8 cellular contexts compared by ENCODE assay signal in genomic region chr20:59087829-59088433, GRCh38. TPM values are rescaled to one million over a fixed set of nuclear protein-coding genes. Genes with fewer than 3 reads are reported as not detected.
DNase-seq lines count a peak whose midpoint lies in the region; ATAC-seq and TF ChIP-seq lines count a peak whose summit lies in the region.

No MANE protein-coding gene starts in this region.

- H3K4me1 ChIP-seq in heart left ventricle: peaks cover 0 to 9% (median 3%) of the 10 kb centered on the region in 12 donors

- WGBS in heart left ventricle, 4 donors: 13 to 17% (median 14%) methylated on average over 5 of the region's 5 CpGs

- no peak overlapping the region for H3K27ac ChIP-seq in heart left ventricle

- H3K4me3 ChIP-seq in heart left ventricle: no peak overlapping the region

- H3K36me3 ChIP-seq in heart left ventricle: no peaks in the 10 kb centered on the region

- TF ChIP-seq POLR2A in heart left ventricle (IDR thresholded peaks at IDR 0.05): no peak

- H3K9me3 Mint-ChIP-seq in T-cell: no peaks in the 10 kb centered on the region
- no peaks in the 10 kb centered on the region for H3K9me3 Mint-ChIP-seq in activated naive CD8-positive, alpha-beta T cell treated with anti-CD3 and anti-CD28 coated beads, Interleukin-2, amount 50 U/mL, for 24 hours

- no peak overlapping the region for H3K4me3 Mint-ChIP-seq in T-cell
- no peak overlapping the region for H3K4me3 Mint-ChIP-seq in activated naive CD8-positive, alpha-beta T cell treated with anti-CD3 and anti-CD28 coated beads, Interleukin-2, amount 50 U/mL, for 24 hours

- TF ChIP-seq CTCF in GM10266 (IDR thresholded peaks at IDR 0.05; ENCODE audit: control insufficient read depth, insufficient read depth, low read depth, missing control alignments): peak; percentile 84
- TF ChIP-seq CTCF in heart left ventricle (IDR thresholded peaks at IDR 0.05): peak; percentile 85 to 98 (median 94)

- H3K9me3 ChIP-seq in heart left ventricle: no peaks in the 10 kb centered on the region

- peaks cover 0 to 8% (median 4%) of the 10 kb centered on the region in 3 donors for H3K4me1 Mint-ChIP-seq in T-cell
- H3K4me1 Mint-ChIP-seq in activated naive CD8-positive, alpha-beta T cell treated with anti-CD3 and anti-CD28 coated beads, Interleukin-2, amount 50 U/mL, for 24 hours: peaks cover 7% of the 10 kb centered on the region

- peaks cover 0 to 1% of the 10 kb centered on the region in 2 donors for H3K27me3 Mint-ChIP-seq in T-cell
- H3K27me3 Mint-ChIP-seq in activated naive CD8-positive, alpha-beta T cell treated with anti-CD3 and anti-CD28 coated beads, Interleukin-2, amount 50 U/mL, for 24 hours: no peaks in the 10 kb centered on the region

- CTCF ChIA-PET in T-cell (lab: Charles Lee): interaction anchor here (0.5 to 3.3 kb wide), 32 partner anchors 9 to 218 kb away, joined by 3 to 92 read pairs (median 4); partner anchors contain the start of genes ATP5F1E (in 1 of the 2) and ZNF831 (in 1 of the 2)

- ATAC-seq in T-cell (replicated peaks in 1 of 4) (peak; percentile 77 to 92 (median 80)), heart left ventricle (peak in 3 of 4 donors; percentile 75 to 83 (median 81)), HG03045 (IDR thresholded peaks at IDR 0.05; ENCODE audit: unreplicated experiment) (no peak), HG03342 (IDR thresholded peaks at IDR 0.05; ENCODE audit: unreplicated experiment) (no peak)
- peak; percentile 63 for ATAC-seq in activated naive CD8-positive, alpha-beta T cell treated with anti-CD3 and anti-CD28 coated beads, Interleukin-2, amount 50 U/mL, for 24 hours

- peaks cover 0 to 4% (median 0%) of the 10 kb centered on the region in 9 donors for H3K27me3 ChIP-seq in heart left ventricle

- peak; percentile 67 for DNase-seq in GM10266 (ENCODE audit: extremely low spot score)
- peak; percentile 72 for DNase-seq in NCI-H1105 treated with DMSO at 0.1 percent for 48 hours (lab: John Stamatoyannopoulos, UW)
- peak; percentile 58 to 90 (median 81) for DNase-seq in T-cell
- peak; percentile 89 for DNase-seq in activated naive CD8-positive, alpha-beta T cell treated with anti-CD3 and anti-CD28 coated beads, Interleukin-2, amount 50 U/mL, for 24 hours
- peak; percentile 75 to 86 (median 82) for DNase-seq in heart left ventricle
- peak; percentile 41 for DNase-seq in renal cortical epithelial cell (ENCODE audit: low read depth)

- H3K36me3 Mint-ChIP-seq in T-cell: no peaks in the 10 kb centered on the region
- H3K36me3 Mint-ChIP-seq in activated naive CD8-positive, alpha-beta T cell treated with anti-CD3 and anti-CD28 coated beads, Interleukin-2, amount 50 U/mL, for 24 hours (ENCODE audit: low read depth): no peaks in the 10 kb centered on the region

- intact Hi-C loops in heart left ventricle (cut with DNase I): loop anchor here (1.0 to 10.0 kb wide), 12 partner anchors 49 to 367 kb away; no protein-coding TSS in a partner anchor

- POLR2A ChIA-PET in T-cell (lab: Charles Lee): interaction anchor here (0.6 to 1.0 kb wide), 9 partner anchors 42 to 302 kb away, joined by 3 to 11 read pairs (median 3); partner anchors contain the start of gene ZNF831 (in 1 of the 2)

- H3K27ac Mint-ChIP-seq in T-cell: peak overlapping the region in 1 of 2 donors; percentile 31
- no peak overlapping the region for H3K27ac Mint-ChIP-seq in activated naive CD8-positive, alpha-beta T cell treated with anti-CD3 and anti-CD28 coated beads, Interleukin-2, amount 50 U/mL, for 24 hours

RNA-seq across cellular contexts. Expression of gene PRELID3B, which starts 45.3 kb away (rescaled TPM):
- total RNA-seq in T-cell: 10 to 100 TPM; 41.4 to 49.0 (median 43.6) TPM
- total RNA-seq in heart left ventricle: 10 to 100 TPM; 34.6 to 51.0 (median 43.7) TPM
- polyA plus RNA-seq in heart left ventricle: 10 to 100 TPM; 14.1 to 39.6 TPM
- 86.5 and 133 TPM in 2 replicates for total RNA-seq in renal cortical epithelial cell

RNA-seq across cellular contexts. Expression of gene ATP5F1E, which starts 55.8 kb away (rescaled TPM):
- total RNA-seq in T-cell (100 to 1,000 TPM in 1 of 5 donors, 10 to 100 TPM in 4; 50.6 to 105 (median 62.4) TPM), heart left ventricle (100 to 1,000 TPM in 7 of 9 donors, 10 to 100 TPM in 2; 38.5 to 153 (median 116) TPM), renal cortical epithelial cell (22.2 and 24.7 TPM in 2 replicates)
- 100 to 1,000 TPM in 1 of 2 donors, 10 to 100 TPM in 1; 66.4 to 130 TPM for polyA plus RNA-seq in heart left ventricle

Comparison
In these comparisons a context has a peak if more than half of its experiments do, and no peak if none do; other contexts are left out.
1. ATAC-seq: peak in T-cell (4 of 4), activated naive CD8-positive, alpha-beta T cell treated with anti-CD3 and anti-CD28 coated beads, Interleukin-2, amount 50 U/mL, for 24 hours (single experiment) and heart left ventricle (3 of 4); none in HG03045 (single experiment) and HG03342 (single experiment).
2. Peak in every context shown above with its lines, with median percentiles within 50 percentile points of each other: DNase-seq.